9 cellular contexts compared by ENCODE assay signal in genomic region chr2:181683518-181684453, GRCh38. TPM values are rescaled to one million over a fixed set of nuclear protein-coding genes. Genes with fewer than 3 reads are reported as not detected.
DNase-seq lines count a peak whose midpoint lies in the region; ATAC-seq and TF ChIP-seq lines count a peak whose summit lies in the region.
"Had no signal": no experiment of that assay in that cellular context is flagged by ENCODE, and none has a peak within 500 bp of the region (broad histone marks: within the 10 kb centered on the region; RNA-seq: fewer than 3 reads in every experiment).

No MANE protein-coding gene starts in this region.

- H3K36me3 Mint-ChIP-seq in activated CD4-positive, alpha-beta memory T cell treated with anti-CD3 and anti-CD28 coated beads for 36 hours = peaks cover 1% of the 10 kb centered on the region

- H3K4me3 ChIP-seq in cardiac muscle cell (peak overlapping the region; percentile 6), right cardiac atrium (ENCODE audit: low read length) (no peak overlapping the region), iPS DF 6.9 (ENCODE audit: low read length) (peak overlapping the region; percentile 44; the same call in 1 of the 2 replicates), upper lobe of right lung (no peak overlapping the region), tibial artery (peak overlapping the region in 1 of 2 donors; percentile 25)

- H3K27me3 ChIP-seq in cardiac muscle cell (peaks cover 100% of the 10 kb centered on the region), right cardiac atrium (ENCODE audit: control insufficient read depth, insufficient read depth) (peaks cover under 1% of the 10 kb centered on the region), iPS DF 6.9 (ENCODE audit: control insufficient read depth, insufficient read depth, low read length) (peaks cover 62% of the 10 kb centered on the region), upper lobe of right lung (peaks cover 83% of the 10 kb centered on the region), tibial artery (peaks cover 0 to 86% of the 10 kb centered on the region in 2 donors)

- TF ChIP-seq CTCF in cardiac muscle cell (IDR thresholded peaks at IDR 0.05; ENCODE audit: low read depth, low read length) (no peak), upper lobe of right lung (IDR thresholded peaks at IDR 0.05) (no peak), tibial artery (IDR thresholded peaks at IDR 0.05) (no peak)

- CTCF ChIA-PET in activated CD4-positive, alpha-beta memory T cell treated with anti-CD3 and anti-CD28 coated beads for 36 hours (lab: Charles Lee) = no interaction called here

- ATAC-seq in right cardiac atrium (no peak), upper lobe of right lung (peak; percentile 15)

- H3K9me3 ChIP-seq in cardiac muscle cell (ENCODE audit: low read depth) = no peaks in the 10 kb centered on the region
- no peaks in the 10 kb centered on the region for H3K9me3 ChIP-seq in right cardiac atrium (ENCODE audit: control insufficient read depth, low read length)
- H3K9me3 ChIP-seq in iPS DF 6.9 (ENCODE audit: control insufficient read depth, insufficient read depth, low read length) = no peaks in the 10 kb centered on the region
- no peaks in the 10 kb centered on the region for H3K9me3 ChIP-seq in upper lobe of right lung
- no peaks in the 10 kb centered on the region for H3K9me3 ChIP-seq in tibial artery

- H3K4me3 Mint-ChIP-seq in activated CD4-positive, alpha-beta memory T cell treated with anti-CD3 and anti-CD28 coated beads for 36 hours = peak overlapping the region; percentile 56

- DNase-seq in cardiac muscle cell (ENCODE audit: low read depth in 1 of 2, low spot score in 1 of 2) = peak; percentile 5 to 34
- DNase-seq in right cardiac atrium = no peak
- DNase-seq in activated CD4-positive, alpha-beta memory T cell treated with anti-CD3 and anti-CD28 coated beads for 36 hours = peak; percentile 31
- no peak for DNase-seq in iPS DF 6.9 (ENCODE audit: low read depth, low spot score)
- DNase-seq in upper lobe of right lung = no peak
- no peak for DNase-seq in T-helper 9 cell
- no peak for DNase-seq in NCI-H1436 treated with DMSO at 0.1 percent for 48 hours (lab: John Stamatoyannopoulos, UW)
- DNase-seq in tibial artery = no peak

- POLR2A ChIA-PET in activated CD4-positive, alpha-beta memory T cell treated with anti-CD3 and anti-CD28 coated beads for 36 hours (lab: Charles Lee) = no interaction called here

- 2% methylated on average over 85 of the region's 85 CpGs for WGBS in right cardiac atrium
- no CpG with 5 or more reads among the region's 85 CpGs for whole genome bisulfite sequencing in iPS DF 6.9 (ENCODE audit: insufficient coverage, insufficient read length)

- H3K27ac ChIP-seq in cardiac muscle cell (no peak overlapping the region), right cardiac atrium (ENCODE audit: low read length) (no peak overlapping the region), iPS DF 6.9 (ENCODE audit: low read length) (no peak overlapping the region), upper lobe of right lung (no peak overlapping the region), tibial artery (no peak overlapping the region)

- H3K4me1 ChIP-seq in cardiac muscle cell (ENCODE audit: low read depth) (peaks cover 6% of the 10 kb centered on the region), right cardiac atrium (ENCODE audit: control insufficient read depth, insufficient read depth, low read length) (peaks cover 3% of the 10 kb centered on the region), iPS DF 6.9 (ENCODE audit: control insufficient read depth, insufficient read depth, low read length) (peaks cover 7% of the 10 kb centered on the region; the same call in 1 of the 2 replicates), upper lobe of right lung (peaks cover 6% of the 10 kb centered on the region), tibial artery (peaks cover 0 to 40% (median 31%) of the 10 kb centered on the region in 4 donors)

- H3K27ac Mint-ChIP-seq in activated CD4-positive, alpha-beta memory T cell treated with anti-CD3 and anti-CD28 coated beads for 36 hours = no peak overlapping the region

- intact Hi-C loops in right cardiac atrium (cut with DNase I) (no loop called here), upper lobe of right lung (cut with DNase I) (no loop called here), tibial artery (cut with DNase I; ENCODE audit: low total_unique reads) (no loop called here)
- intact Hi-C loops in activated CD4-positive, alpha-beta memory T cell treated with anti-CD3 and anti-CD28 coated beads for 36 hours (cut with micrococcal nuclease) = loop anchor here (10.0 kb wide), 1 partner anchor 439 kb away; no protein-coding TSS in a partner anchor

- H3K9me3 Mint-ChIP-seq in activated CD4-positive, alpha-beta memory T cell treated with anti-CD3 and anti-CD28 coated beads for 36 hours = peaks cover under 1% of the 10 kb centered on the region

- peaks cover 79% of the 10 kb centered on the region for H3K27me3 Mint-ChIP-seq in activated CD4-positive, alpha-beta memory T cell treated with anti-CD3 and anti-CD28 coated beads for 36 hours

- H3K36me3 ChIP-seq in cardiac muscle cell (no peaks in the 10 kb centered on the region), iPS DF 6.9 (ENCODE audit: control insufficient read depth, insufficient read depth, low read length) (no peaks in the 10 kb centered on the region), upper lobe of right lung (no peaks in the 10 kb centered on the region), tibial artery (no peaks in the 10 kb centered on the region)

- peaks cover 34% of the 10 kb centered on the region for H3K4me1 Mint-ChIP-seq in activated CD4-positive, alpha-beta memory T cell treated with anti-CD3 and anti-CD28 coated beads for 36 hours (ENCODE audit: low read depth)

RNA-seq across cellular contexts. Expression of gene NEUROD1, which starts 3.5 kb away (rescaled TPM):
- total RNA-seq in cardiac muscle cell = not detected in 2 replicates
- polyA plus RNA-seq in cardiac muscle cell = not detected in 2 replicates
- not detected for total RNA-seq in right cardiac atrium
- not detected for polyA plus RNA-seq in right cardiac atrium
- total RNA-seq in activated CD4-positive, alpha-beta memory T cell treated with anti-CD3 and anti-CD28 coated beads for 36 hours = not detected
- total RNA-seq in upper lobe of right lung = not detected
- total RNA-seq: T-helper 1 cell treated with Interleukin-12 subunit alpha and Interleukin-12 subunit beta and Interleukin-4 antibody, amounts not matched to agents 30 ng/mL and 1 ng/mL, for 36 hours had no signal

RNA-seq across cellular contexts. Expression of gene CERKL, which starts 26.9 kb away (rescaled TPM):
- total RNA-seq in cardiac muscle cell (0.11 and 0.15 TPM in 2 replicates), right cardiac atrium (not detected), upper lobe of right lung (0.29 TPM)
- polyA plus RNA-seq in cardiac muscle cell (0.06 and 0.30 TPM in 2 replicates), right cardiac atrium (not detected)
- total RNA-seq in activated CD4-positive, alpha-beta memory T cell treated with anti-CD3 and anti-CD28 coated beads for 36 hours = not detected

Comparison
In these comparisons a context has a peak if more than half of its experiments do, and no peak if none do; other contexts are left out.
1. DNase-seq: peak in cardiac muscle cell (2 of 2) and activated CD4-positive, alpha-beta memory T cell treated with anti-CD3 and anti-CD28 coated beads for 36 hours (single experiment); none in right cardiac atrium (0 of 3), iPS DF 6.9 (single experiment), upper lobe of right lung (single experiment), T-helper 9 cell (single experiment), NCI-H1436 treated with DMSO at 0.1 percent for 48 hours (single experiment) and tibial artery (0 of 2).
2. H3K4me3 ChIP-seq: peak in cardiac muscle cell (single experiment) and iPS DF 6.9 (single experiment); none in right cardiac atrium (single experiment) and upper lobe of right lung (single experiment).